Comparison of ENCODE assay signal across 20 cellular contexts in genomic region chr6:3610896-3611295, GRCh38.
DNase-seq lines count a peak whose midpoint lies in the region; ATAC-seq and TF ChIP-seq lines count a peak whose summit lies in the region.
"Had no signal": no experiment of that assay in that cellular context is flagged by ENCODE, and none has a peak within 500 bp of the region (broad histone marks: within the 10 kb centered on the region; RNA-seq: fewer than 3 reads in every experiment).

No MANE protein-coding gene starts in this region.

- CTCF ChIA-PET in PC-3 (lab: Charles Lee): no interaction called here

- TF ChIP-seq POLR2A in suprapubic skin (IDR thresholded peaks at IDR 0.05) (no peak), testis (IDR thresholded peaks at IDR 0.05) (no peak)

- no peak overlapping the region for H3K9ac ChIP-seq in PC-3 (ENCODE audit: low read length)
- H3K9ac ChIP-seq: BLaER1 had no signal

- WGBS in suprapubic skin: 71% methylated on average over 6 of the region's 6 CpGs
- 70 to 71% methylated on average over 6 of the region's 6 CpGs for WGBS in testis, 2 donors

- peak overlapping the region; percentile 39 for H3K4me2 ChIP-seq in PC-3 (ENCODE audit: low read length)
- H3K4me2 ChIP-seq: BLaER1 had no signal

- H3K4me1 ChIP-seq in PC-3 (ENCODE audit: insufficient read depth, low read length) (peaks cover 38% of the 10 kb centered on the region), suprapubic skin (peaks cover 29% of the 10 kb centered on the region), testis (no peaks in the 10 kb centered on the region)
- H3K4me1 ChIP-seq: BLaER1 had no signal

- H4K20me1 ChIP-seq in PC-3 (ENCODE audit: low read length): no peaks in the 10 kb centered on the region
- H4K20me1 ChIP-seq: BLaER1 had no signal

- ATAC-seq in PC-3 (no peak), left colon (no peak)

- no peak overlapping the region for H3K4me3 ChIP-seq in PC-3 (ENCODE audit: low read length)
- H3K4me3 ChIP-seq in suprapubic skin: no peak overlapping the region
- H3K4me3 ChIP-seq in testis: no peak overlapping the region
- H3K4me3 ChIP-seq: BLaER1, HAP-1 had no signal

- H3F3A ChIP-seq in PC-3 (ENCODE audit: low read length, unreplicated experiment): no peaks in the 10 kb centered on the region

- no TSS peak for BruUV-seq in PC-3 (replicated peaks; lab: Mats Ljungman, UMichigan)

- intact Hi-C loops in PC-3 (cut with micrococcal nuclease): loop anchor here (5.0 kb wide), 2 partner anchors 121 to 154 kb away; partner anchors contain the start of gene SLC22A23
- intact Hi-C loops in testis (cut with DNase I; ENCODE audit: low total_unique reads): no loop called here
- intact Hi-C loops in left colon (cut with DNase I, micrococcal nuclease): no loop called here

- H2AFZ ChIP-seq in PC-3 (ENCODE audit: low read length): no peak overlapping the region

- POLR2A ChIA-PET in PC-3 (lab: Charles Lee; ENCODE audit: unreplicated experiment): no interaction called here

- H3K36me3 ChIP-seq in PC-3 (ENCODE audit: low read depth, low read length) (no peaks in the 10 kb centered on the region), suprapubic skin (no peaks in the 10 kb centered on the region), testis (ENCODE audit: low read depth, missing control alignments) (no peaks in the 10 kb centered on the region)
- H3K36me3 ChIP-seq: BLaER1, HAP-1 had no signal

- H3K27me3 ChIP-seq in PC-3 (ENCODE audit: low read length) (no peaks in the 10 kb centered on the region), suprapubic skin (no peaks in the 10 kb centered on the region), testis (no peaks in the 10 kb centered on the region)
- H3K27me3 ChIP-seq: BLaER1 had no signal

- no peaks in the 10 kb centered on the region for H3K79me2 ChIP-seq in PC-3 (ENCODE audit: low read length)

- H3K9me3 ChIP-seq in PC-3 (ENCODE audit: low read length) (no peaks in the 10 kb centered on the region), suprapubic skin (no peaks in the 10 kb centered on the region), testis (no peaks in the 10 kb centered on the region)
- H3K9me3 ChIP-seq: BLaER1, HAP-1 had no signal

- TF ChIP-seq EP300 in suprapubic skin (IDR thresholded peaks at IDR 0.05): no peak

- no peaks in the 10 kb centered on the region for H3K9me2 ChIP-seq in PC-3 (replicated peaks; ENCODE audit: low read length)

- peak; percentile 19 for DNase-seq in activated CD8-positive, alpha-beta memory T cell treated with anti-CD3 and anti-CD28 coated beads for 24 hours
- no peak for DNase-seq in activated CD8-positive, alpha-beta memory T cell treated with anti-CD3 and anti-CD28 coated beads, Interleukin-2, amount 50 U/mL, for 4 hours
- DNase-seq in PC-3 (no peak), ecto neural progenitor cell (ENCODE audit: low spot score) (peak; percentile 20), suprapubic skin (ENCODE audit: low spot score in 2 of 2) (no peak), Ammon's horn (ENCODE audit: low spot score) (no peak), testis (no peak), left colon (no peak)
- DNase-seq: CD4-positive, CD25-positive, alpha-beta regulatory T cell; DMS79; GF-D8; GOT3; KG1; MM.1S; NCI-H446; NCI-H524 treated with DMSO at 0.1 percent for 48 hours; NCI-H774; SHP77 had no signal

- no peak for TF ChIP-seq CTCF in PC-3 (conservative IDR thresholded peaks at IDR 0.05; ENCODE audit: low read depth, low read length)
- no peak for TF ChIP-seq CTCF in suprapubic skin (IDR thresholded peaks at IDR 0.05)
- TF ChIP-seq CTCF in testis (IDR thresholded peaks at IDR 0.05): no peak

- peak overlapping the region; percentile 32 for H3K27ac ChIP-seq in PC-3 (ENCODE audit: low read length)
- peak overlapping the region; percentile 40 for H3K27ac ChIP-seq in suprapubic skin
- no peak overlapping the region for H3K27ac ChIP-seq in testis
- H3K27ac ChIP-seq: BLaER1 had no signal

Comparison
In these comparisons a context has a peak if more than half of its experiments do, and no peak if none do; other contexts are left out.
1. DNase-seq: peak in activated CD8-positive, alpha-beta memory T cell treated with anti-CD3 and anti-CD28 coated beads for 24 hours (single experiment) and ecto neural progenitor cell (single experiment); none in activated CD8-positive, alpha-beta memory T cell treated with anti-CD3 and anti-CD28 coated beads, Interleukin-2, amount 50 U/mL, for 4 hours (single experiment), PC-3 (single experiment), suprapubic skin (0 of 2), Ammon's horn (single experiment), testis (single experiment) and left colon (0 of 2).
2. H3K27ac ChIP-seq: peak in PC-3 (single experiment) and suprapubic skin (single experiment); none in testis (0 of 2).